8 cellular contexts compared by ENCODE assay signal in genomic region chr2:160270571-160271113, GRCh38.
A peak's percentile ranks its signal among the peaks of the same experiment; 100 is the strongest.
DNase-seq lines count a peak whose midpoint lies in the region; ATAC-seq and TF ChIP-seq lines count a peak whose summit lies in the region.

No MANE protein-coding gene starts in this region.

- peak overlapping the region; percentile 36 for H3K4me2 ChIP-seq in fibroblast of lung (ENCODE audit: extremely low read depth, insufficient read depth, low read length)

- intact Hi-C loops in CD4-positive, alpha-beta T cell (cut with DNase I, micrococcal nuclease), result no loop called here

- H3K4me1 Mint-ChIP-seq in CD4-positive, alpha-beta T cell (ENCODE audit: low read depth), result peaks cover 37% of the 10 kb centered on the region
- peaks cover 41% of the 10 kb centered on the region for H3K4me1 Mint-ChIP-seq in osteocyte (ENCODE audit: unreplicated experiment)

- H3K27ac Mint-ChIP-seq in CD4-positive, alpha-beta T cell, result peak overlapping the region; percentile 96
- peak overlapping the region; percentile 90 for H3K27ac Mint-ChIP-seq in osteocyte (ENCODE audit: unreplicated experiment)

- peaks cover 40% of the 10 kb centered on the region for H3K36me3 Mint-ChIP-seq in CD4-positive, alpha-beta T cell (ENCODE audit: low read depth)
- peaks cover 51% of the 10 kb centered on the region for H3K36me3 Mint-ChIP-seq in osteocyte (ENCODE audit: unreplicated experiment)

- CTCF ChIA-PET in CD4-positive, alpha-beta T cell (lab: Charles Lee), result interaction anchor here (0.9 to 2.7 kb wide), 12 partner anchors 9 to 724 kb away, joined by 3 to 12 read pairs (median 4); no protein-coding TSS in a partner anchor

- H3K36me3 ChIP-seq in fibroblast of lung (ENCODE audit: control insufficient read depth, insufficient read depth, low read length), result peaks cover 2% of the 10 kb centered on the region

- H2AFZ ChIP-seq in fibroblast of lung (ENCODE audit: low read length), result no peak overlapping the region

- POLR2A ChIA-PET in CD4-positive, alpha-beta T cell (lab: Charles Lee), result interaction anchor here (0.7 to 2.5 kb wide), 8 partner anchors 13 to 106 kb away, joined by 3 to 8 read pairs (median 4); no protein-coding TSS in a partner anchor

- H3K9ac ChIP-seq in fibroblast of lung (ENCODE audit: insufficient read depth, low read length), result peak overlapping the region; percentile 29

- no peak for TF ChIP-seq CTCF in CD4-positive, alpha-beta T cell (IDR thresholded peaks at IDR 0.05)
- TF ChIP-seq CTCF in fibroblast of lung (conservative IDR thresholded peaks at IDR 0.05 in 1 of 2, IDR thresholded peaks at IDR 0.05 in 1 of 2; ENCODE audit: low read depth in 1 of 2, low read length in 2 of 2) (peak in 1 of 2 donors; percentile 15), osteocyte (IDR thresholded peaks at IDR 0.05) (no peak)

- peak overlapping the region in 2 of 4 experiments; percentile 30 to 53 for H3K4me3 ChIP-seq in fibroblast of lung (replicated peaks in 1 of 4; ENCODE audit: control extremely low read depth in 1 of 4, insufficient read depth in 1 of 4, low read depth in 3 of 4, low read length in 4 of 4)

- H3K79me2 ChIP-seq in fibroblast of lung (ENCODE audit: control insufficient read depth, insufficient read depth, low read length), result no peaks in the 10 kb centered on the region

- no peaks in the 10 kb centered on the region for H3K9me3 ChIP-seq in CD4-positive, alpha-beta T cell (ENCODE audit: control insufficient read depth, low read length)
- no peaks in the 10 kb centered on the region for H3K9me3 ChIP-seq in fibroblast of lung (ENCODE audit: control insufficient read depth, insufficient read depth, low read depth, low read length)

- peaks cover 18% of the 10 kb centered on the region for H3K4me1 ChIP-seq in fibroblast of lung (ENCODE audit: control insufficient read depth, extremely low read depth, insufficient read depth, low read length)

- ATAC-seq in CD4-positive, alpha-beta T cell (ENCODE audit: poor library complexity), result no peak
- ATAC-seq in GM18498 (IDR thresholded peaks at IDR 0.05; ENCODE audit: unreplicated experiment) (no peak), HG03342 (IDR thresholded peaks at IDR 0.05; ENCODE audit: unreplicated experiment) (no peak), GM21360 (IDR thresholded peaks at IDR 0.05; ENCODE audit: unreplicated experiment) (no peak)

- H3K27ac ChIP-seq in CD4-positive, alpha-beta T cell (ENCODE audit: low read depth, low read length), result peak overlapping the region; percentile 77
- H3K27ac ChIP-seq in fibroblast of lung (ENCODE audit: insufficient read depth, low read length), result peak overlapping the region; percentile 84

- H3K4me3 Mint-ChIP-seq in CD4-positive, alpha-beta T cell, result peak overlapping the region; percentile 81
- peak overlapping the region; percentile 44 for H3K4me3 Mint-ChIP-seq in osteocyte (ENCODE audit: unreplicated experiment)

- H3K27me3 ChIP-seq in CD4-positive, alpha-beta T cell (ENCODE audit: control insufficient read depth, insufficient read depth, low read length), result no peaks in the 10 kb centered on the region
- no peaks in the 10 kb centered on the region for H3K27me3 ChIP-seq in fibroblast of lung (ENCODE audit: control insufficient read depth, insufficient read depth, low read length)

- no peaks in the 10 kb centered on the region for H4K20me1 ChIP-seq in fibroblast of lung (ENCODE audit: control insufficient read depth, extremely low read depth, insufficient read depth, low read length)

- H3K27me3 Mint-ChIP-seq in CD4-positive, alpha-beta T cell, result no peaks in the 10 kb centered on the region
- no peaks in the 10 kb centered on the region for H3K27me3 Mint-ChIP-seq in osteocyte (ENCODE audit: unreplicated experiment)

- no peaks in the 10 kb centered on the region for H3K9me3 Mint-ChIP-seq in CD4-positive, alpha-beta T cell
- H3K9me3 Mint-ChIP-seq in osteocyte (ENCODE audit: unreplicated experiment), result no peaks in the 10 kb centered on the region

- DNase-seq in CD4-positive, alpha-beta T cell, result no peak
- DNase-seq in RPMI7951 (ENCODE audit: low read depth) (peak; percentile 77), fibroblast of lung (ENCODE audit: low read depth in 2 of 2) (peak in 1 of 2 donors; percentile 78), osteocyte (ENCODE audit: extremely low spot score, unreplicated experiment) (no peak), SK-N-DZ (ENCODE audit: low spot score) (no peak)
